19 cellular contexts compared by ENCODE assay signal in genomic region chr2:19228720-19229119, GRCh38.
DNase-seq lines count a peak whose midpoint lies in the region; ATAC-seq, FAIRE-seq and TF ChIP-seq lines count a peak whose summit lies in the region.
"Had no signal": no experiment of that assay in that cellular context is flagged by ENCODE, and none has a peak within 500 bp of the region (broad histone marks: within the 10 kb centered on the region; RNA-seq: fewer than 3 reads in every experiment).

No MANE protein-coding gene starts in this region.

- no peak overlapping the region for H3K27ac Mint-ChIP-seq in stimulated activated naive B cell treated with anti-CD40 and anti-IgM and Interleukin-4, amounts not matched to agents 10 μg/mL and 1 μg/mL and 100 μg/mL, for 72 hours
- H3K27ac Mint-ChIP-seq: activated naive CD8-positive, alpha-beta T cell treated with anti-CD3 and anti-CD28 coated beads for 36 hours had no signal

- no peaks in the 10 kb centered on the region for H3K27me3 Mint-ChIP-seq in stimulated activated naive B cell treated with anti-CD40 and anti-IgM and Interleukin-4, amounts not matched to agents 10 μg/mL and 1 μg/mL and 100 μg/mL, for 72 hours
- H3K27me3 Mint-ChIP-seq: activated naive CD8-positive, alpha-beta T cell treated with anti-CD3 and anti-CD28 coated beads for 36 hours had no signal

- peaks cover 24% of the 10 kb centered on the region for H3K4me1 ChIP-seq in keratinocyte (ENCODE audit: control insufficient read depth, extremely low read depth, insufficient read depth, low read length)
- no peaks in the 10 kb centered on the region for H3K4me1 ChIP-seq in kidney (ENCODE audit: control insufficient read depth in 1 of 2, insufficient read depth in 1 of 2, low read depth in 1 of 2, low read length in 2 of 2)
- H3K4me1 ChIP-seq: BE2C had no signal

- no peaks in the 10 kb centered on the region for H3K79me2 ChIP-seq in keratinocyte (ENCODE audit: control insufficient read depth, insufficient read depth, low read length)

- no peaks in the 10 kb centered on the region for H3K4me1 Mint-ChIP-seq in stimulated activated naive B cell treated with anti-CD40 and anti-IgM and Interleukin-4, amounts not matched to agents 10 μg/mL and 1 μg/mL and 100 μg/mL, for 72 hours
- H3K4me1 Mint-ChIP-seq: activated naive CD8-positive, alpha-beta T cell treated with anti-CD3 and anti-CD28 coated beads for 36 hours had no signal

- no peak for ATAC-seq in stimulated activated naive B cell treated with anti-CD40 and anti-IgM and Interleukin-4, amounts not matched to agents 10 μg/mL and 1 μg/mL and 100 μg/mL, for 72 hours (replicated peaks)
- ATAC-seq: activated CD4-positive, CD25-positive, alpha-beta regulatory T cell treated with anti-CD3 and anti-CD28 coated beads, Interleukin-2, amount 50 U/mL, for 24 hours had no signal

- no peaks in the 10 kb centered on the region for H3K9me1 ChIP-seq in keratinocyte (ENCODE audit: control insufficient read depth, extremely low read depth, insufficient read depth, low read length)

- H3K36me3 ChIP-seq in keratinocyte (ENCODE audit: control insufficient read depth in 2 of 2, extremely low read depth in 1 of 2, insufficient read depth in 2 of 2, low read length in 2 of 2): no peaks in the 10 kb centered on the region
- no peaks in the 10 kb centered on the region for H3K36me3 ChIP-seq in kidney (ENCODE audit: control insufficient read depth in 1 of 2, insufficient read depth in 2 of 2, low read length in 2 of 2)
- H3K36me3 ChIP-seq: BE2C had no signal

- intact Hi-C loops in kidney (cut with DNase I): no loop called here

- H4K20me1 ChIP-seq in keratinocyte (ENCODE audit: control insufficient read depth, extremely low read depth, insufficient read depth, low read length): no peaks in the 10 kb centered on the region

- CTCF ChIA-PET in RWPE1 (lab: Yijun Ruan, JAX): interaction anchor here (0.6 kb wide), 1 partner anchor 14 kb away, joined by 3 read pairs; no protein-coding TSS in a partner anchor

- H3K4me2 ChIP-seq in keratinocyte (ENCODE audit: control insufficient read depth, extremely low read depth, insufficient read depth, low read depth, low read length): peak overlapping the region; percentile 30

- no peaks in the 10 kb centered on the region for H3K36me3 Mint-ChIP-seq in stimulated activated naive B cell treated with anti-CD40 and anti-IgM and Interleukin-4, amounts not matched to agents 10 μg/mL and 1 μg/mL and 100 μg/mL, for 72 hours
- H3K36me3 Mint-ChIP-seq: activated naive CD8-positive, alpha-beta T cell treated with anti-CD3 and anti-CD28 coated beads for 36 hours had no signal

- H3K9ac ChIP-seq in keratinocyte (ENCODE audit: control insufficient read depth, extremely low read depth, insufficient read depth, low read length) (no peak overlapping the region), kidney (ENCODE audit: low read length in 2 of 2) (no peak overlapping the region)

- FAIRE-seq in keratinocyte (lab: Jason Lieb, UNC): peak; percentile 86
- no peak for FAIRE-seq in kidney (lab: Jason Lieb, UNC)
- FAIRE-seq: urothelium cell line had no signal

- DNase-seq in ELF-1 (ENCODE audit: low read depth, low spot score) (peak; percentile 50), NCI-H1105 (lab: John Stamatoyannopoulos, UW) (peak; percentile 41), RWPE1 (ENCODE audit: low spot score) (peak; percentile 69), keratinocyte (ENCODE audit: low read depth, low spot score) (peak; percentile 60), AML-193 (lab: John Stamatoyannopoulos, UW) (no peak), kidney (no peak)
- DNase-seq in activated T-cell treated with anti-CD3 and anti-CD28 coated beads, Interleukin-2, amount 50 U/mL, for 48 hours: no peak
- no peak for DNase-seq in stimulated activated naive B cell treated with anti-CD40 and anti-IgM and Interleukin-4, amounts not matched to agents 10 μg/mL and 1 μg/mL and 100 μg/mL, for 72 hours
- DNase-seq: activated CD8-positive, alpha-beta memory T cell treated with anti-CD3 and anti-CD28 coated beads, Interleukin-2, amount 50 U/mL, for 48 hours; activated naive CD8-positive, alpha-beta T cell treated with anti-CD3 and anti-CD28 coated beads for 36 hours; BE2C; caudate nucleus; Karpas-422; left cardiac atrium; NCI-H1930; stimulated activated CD8-positive, alpha-beta memory T cell treated with anti-CD3 and anti-CD28 coated beads, Interleukin-4, amount 100 ng/mL, for 48 hours; T-helper 1 cell had no signal

- no peaks in the 10 kb centered on the region for H3K27me3 ChIP-seq in keratinocyte (ENCODE audit: control insufficient read depth, extremely low read depth, insufficient read depth, low read length)
- H3K27me3 ChIP-seq: BE2C had no signal

- no peaks in the 10 kb centered on the region for H3K9me3 Mint-ChIP-seq in stimulated activated naive B cell treated with anti-CD40 and anti-IgM and Interleukin-4, amounts not matched to agents 10 μg/mL and 1 μg/mL and 100 μg/mL, for 72 hours
- H3K9me3 Mint-ChIP-seq: activated naive CD8-positive, alpha-beta T cell treated with anti-CD3 and anti-CD28 coated beads for 36 hours had no signal

- H2AFZ ChIP-seq in keratinocyte (ENCODE audit: control insufficient read depth, low read length): peak overlapping the region; percentile 24

- H3K4me3 ChIP-seq in keratinocyte (ENCODE audit: control insufficient read depth in 2 of 3, extremely low read depth in 1 of 3, insufficient read depth in 2 of 3, low read depth in 1 of 3, low read length in 3 of 3) (no peak overlapping the region), kidney (ENCODE audit: low read length in 2 of 2) (no peak overlapping the region)

- no peak for TF ChIP-seq CTCF in RWPE1 (conservative IDR thresholded peaks at IDR 0.05; ENCODE audit: low read depth)
- TF ChIP-seq CTCF in keratinocyte (optimal IDR thresholded peaks at IDR 0.05 in 1 of 3, IDR thresholded peaks at IDR 0.05 in 1 of 3, conservative IDR thresholded peaks at IDR 0.05 in 1 of 3; ENCODE audit: extremely low read depth in 1 of 3, insufficient read depth in 2 of 3, low read length in 3 of 3): peak in 1 of 3 experiments; percentile 3
- TF ChIP-seq CTCF in kidney (IDR thresholded peaks at IDR 0.05; ENCODE audit: borderline replicate concordance, extremely low read depth, insufficient read depth): no peak

- POLR2A ChIA-PET in RWPE1 (lab: Yijun Ruan, JAX; ENCODE audit: low non-redundant PET): no interaction called here

- peak overlapping the region; percentile 66 for H3K27ac ChIP-seq in RWPE1
- H3K27ac ChIP-seq in keratinocyte (ENCODE audit: control insufficient read depth, insufficient read depth, low read length): no peak overlapping the region
- no peak overlapping the region for H3K27ac ChIP-seq in kidney (ENCODE audit: low read depth in 2 of 2, low read length in 2 of 2)

- H3K4me3 Mint-ChIP-seq in stimulated activated naive B cell treated with anti-CD40 and anti-IgM and Interleukin-4, amounts not matched to agents 10 μg/mL and 1 μg/mL and 100 μg/mL, for 72 hours: no peak overlapping the region
- H3K4me3 Mint-ChIP-seq: activated naive CD8-positive, alpha-beta T cell treated with anti-CD3 and anti-CD28 coated beads for 36 hours had no signal

- dilution Hi-C loops in keratinocyte (cut with MboI; ENCODE audit: extremely low pct_ligation_motif_present, low sequenced_read_pairs): no loop called here

- H3K9me3 ChIP-seq in keratinocyte (ENCODE audit: control insufficient read depth, low read depth, low read length) (no peaks in the 10 kb centered on the region), kidney (ENCODE audit: control insufficient read depth in 1 of 2, low read length in 2 of 2) (no peaks in the 10 kb centered on the region)
- H3K9me3 ChIP-seq: BE2C had no signal

Comparison
In these comparisons a context has a peak if more than half of its experiments do, and no peak if none do; other contexts are left out.
1. DNase-seq: peak in ELF-1 (single experiment), NCI-H1105 (single experiment), RWPE1 (single experiment) and keratinocyte (single experiment); none in AML-193 (0 of 2), kidney (single experiment), activated T-cell treated with anti-CD3 and anti-CD28 coated beads, Interleukin-2, amount 50 U/mL, for 48 hours (0 of 2) and stimulated activated naive B cell treated with anti-CD40 and anti-IgM and Interleukin-4, amounts not matched to agents 10 μg/mL and 1 μg/mL and 100 μg/mL, for 72 hours (single experiment).